Comparison of ENCODE assay signal across 8 cellular contexts in the genomic region with DNA sequence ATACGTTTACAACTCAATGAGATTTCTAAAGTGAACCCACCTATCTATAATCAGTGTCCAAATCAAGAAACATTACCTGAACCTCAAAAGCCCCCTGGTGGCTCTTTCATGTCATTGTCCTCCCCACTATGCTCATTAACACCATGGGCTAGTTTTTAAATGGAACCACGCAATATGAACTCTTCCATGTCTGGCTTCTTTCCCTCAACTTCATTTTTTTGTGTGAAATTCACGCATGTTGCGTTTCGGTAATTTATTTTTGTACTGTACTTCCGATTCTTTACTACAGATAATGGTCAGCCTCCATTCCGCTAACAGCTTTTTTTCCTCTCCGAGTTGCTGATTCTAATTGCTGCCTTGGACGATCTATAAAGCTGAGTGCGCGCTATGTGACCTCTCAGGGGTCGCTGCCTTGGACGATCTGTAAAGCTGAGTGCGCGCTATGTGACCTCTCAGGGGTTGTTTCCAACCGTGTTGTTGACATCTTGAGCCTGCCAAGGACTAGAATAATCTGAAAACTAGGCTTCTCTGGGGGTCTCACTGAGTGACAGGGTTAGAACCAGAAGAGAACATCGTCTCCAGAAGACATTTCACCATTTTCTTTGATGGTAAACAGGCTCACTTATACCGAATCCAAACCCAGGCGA. TPM values are rescaled to one million over a fixed set of nuclear protein-coding genes. Genes with fewer than 3 reads are reported as not detected.
DNase-seq lines count a peak whose midpoint lies in the region; ATAC-seq, FAIRE-seq and TF ChIP-seq lines count a peak whose summit lies in the region.

No MANE protein-coding gene starts in this region.

- DNase-seq in COLO668 (lab: John Stamatoyannopoulos, UW; ENCODE audit: unreplicated experiment) (peak; percentile 61), MV-4-11 (lab: John Stamatoyannopoulos, UW) (peak; percentile 72), SHP77 treated with DMSO at 0.1 percent for 48 hours (lab: John Stamatoyannopoulos, UW) (peak; percentile 72), breast epithelium (ENCODE audit: low spot score in 2 of 2) (peak in 1 of 2 donors; percentile 40)
- DNase-seq in stimulated activated CD4-positive, alpha-beta T cell treated with anti-CD3 and anti-CD28 coated beads, Interleukin-2, amount 100 ng/mL, for 4 hours (ENCODE audit: low read depth), result peak; percentile 17

- H3K27ac ChIP-seq in breast epithelium, result peak overlapping the region; percentile 96 to 99

- peak; percentile 76 to 93 (median 77) for TF ChIP-seq CTCF in breast epithelium (IDR thresholded peaks at IDR 0.05)

- no peak for TF ChIP-seq POLR2A in breast epithelium (IDR thresholded peaks at IDR 0.05)

- intact Hi-C loops in breast epithelium (cut with DNase I; ENCODE audit: low total_unique reads), result no loop called here

- peak; percentile 41 for FAIRE-seq in islet of Langerhans (lab: Jason Lieb, UNC)

- H3K9me3 ChIP-seq in breast epithelium, result no peaks in the 10 kb centered on the region

- no peaks in the 10 kb centered on the region for H3K36me3 ChIP-seq in breast epithelium

- peak overlapping the region; percentile 76 to 93 (median 86) for H3K4me3 ChIP-seq in breast epithelium

- ATAC-seq in GM21423 (IDR thresholded peaks at IDR 0.05; ENCODE audit: unreplicated experiment), result peak; percentile 0
- ATAC-seq in HG02610 (IDR thresholded peaks at IDR 0.05; ENCODE audit: unreplicated experiment), result no peak

- peaks cover 0 to 7% of the 10 kb centered on the region in 2 donors for H3K4me1 ChIP-seq in breast epithelium

- no peaks in the 10 kb centered on the region for H3K27me3 ChIP-seq in breast epithelium

RNA-seq across cellular contexts. Expression of gene CACYBP, which starts 1.1 kb away (rescaled TPM):
- total RNA-seq in breast epithelium, result 100 to 1,000 TPM in 1 of 3 donors, 10 to 100 TPM in 2; 68.2 to 129 (median 72.8) TPM

RNA-seq across cellular contexts. Expression of gene MRPS14, which starts 24.5 kb away (rescaled TPM):
- total RNA-seq in breast epithelium, result 10 to 100 TPM; 22.9 to 38.5 (median 28.5) TPM
